ENCODE assay signal across 9 cellular contexts in the genomic region with DNA sequence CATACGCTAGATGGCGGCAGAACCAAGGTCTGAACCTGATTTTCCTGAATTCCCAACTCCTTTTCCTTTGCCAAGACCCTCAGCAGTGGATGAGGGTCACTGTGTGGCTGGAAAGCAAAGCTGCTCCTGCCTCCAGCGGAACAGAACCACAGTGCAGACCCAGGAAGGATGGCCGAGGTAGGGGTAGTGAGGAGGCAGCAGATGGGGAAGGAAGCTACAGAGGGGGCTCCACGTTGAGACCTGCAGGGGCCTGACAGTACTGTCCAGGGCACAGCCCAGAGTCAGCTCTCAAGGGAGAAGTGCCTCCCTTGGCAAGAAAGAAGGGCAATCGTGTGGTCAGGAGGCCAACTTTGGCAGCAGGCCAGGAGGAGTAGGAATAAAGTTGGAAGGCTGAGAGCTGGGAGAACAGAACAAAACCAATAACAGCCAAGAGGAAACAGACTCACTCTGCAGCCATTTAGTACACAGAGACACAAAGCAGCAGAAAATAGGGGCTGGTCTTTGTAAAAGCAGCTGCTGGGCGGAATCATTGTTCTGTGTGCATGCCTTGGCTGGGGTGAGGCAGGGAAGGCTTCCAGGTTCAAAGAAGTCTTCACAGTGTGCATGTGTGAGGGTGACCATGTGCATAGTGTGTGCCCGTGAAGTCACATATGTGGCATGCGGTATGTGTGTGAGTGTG. TPM values are rescaled to one million over a fixed set of nuclear protein-coding genes. Genes with fewer than 3 reads are reported as not detected.
DNase-seq lines count a peak whose midpoint lies in the region; ATAC-seq and TF ChIP-seq lines count a peak whose summit lies in the region.
"Had no signal": no experiment of that assay in that cellular context is flagged by ENCODE, and none has a peak within 500 bp of the region (broad histone marks: within the 10 kb centered on the region; RNA-seq: fewer than 3 reads in every experiment).

No MANE protein-coding gene starts in this region.

- H3K9me3 Mint-ChIP-seq in GM23338 = no peaks in the 10 kb centered on the region

- peak overlapping the region; percentile 68; the same call in 1 of the 2 replicates for H3K27ac Mint-ChIP-seq in GM23338

- H3K27ac ChIP-seq in GM23338 (ENCODE audit: low read depth) (no peak overlapping the region), neural cell (ENCODE audit: low read length) (no peak overlapping the region)
- H3K27ac ChIP-seq: KMS-11 had no signal

- in situ Hi-C loops in SK-MEL-5 (cut with HindIII; ENCODE audit: low pct_unique_long_range_greater_than_20kb, low sequenced_read_pairs) = no loop called here

- no peak overlapping the region for H3K9ac ChIP-seq in neural cell (ENCODE audit: low read length)
- H3K9ac ChIP-seq: KMS-11 had no signal

- H3K4me3 ChIP-seq in GM23338 (no peak overlapping the region), fibroblast of the aortic adventitia (ENCODE audit: low read depth, low read length) (peak overlapping the region; percentile 14), neural cell (ENCODE audit: low read length) (no peak overlapping the region)

- peaks cover 5% of the 10 kb centered on the region for H3K27me3 Mint-ChIP-seq in GM23338 (ENCODE audit: insufficient read depth, low read depth, poor library complexity)

- H3K9me3 ChIP-seq in neural cell (ENCODE audit: low read length) = no peaks in the 10 kb centered on the region

- DNase-seq in GM23338 (ENCODE audit: low spot score) (peak; percentile 88), SK-MEL-5 (ENCODE audit: low read depth, low spot score) (peak; percentile 72), fibroblast of the aortic adventitia (ENCODE audit: low read depth) (peak; percentile 88)

- no peaks in the 10 kb centered on the region for H3K27me3 ChIP-seq in GM23338 (ENCODE audit: insufficient read depth)
- H3K27me3 ChIP-seq in neural cell (ENCODE audit: insufficient read depth, low read depth, low read length) = no peaks in the 10 kb centered on the region

- H4K20me1 ChIP-seq in GM23338 (replicated peaks; ENCODE audit: insufficient read depth) (no peaks in the 10 kb centered on the region), neural cell (ENCODE audit: insufficient read depth) (no peaks in the 10 kb centered on the region)

- H3F3A ChIP-seq in GM23338 (replicated peaks; ENCODE audit: low read depth) (no peaks in the 10 kb centered on the region), neural cell (ENCODE audit: insufficient read depth, low read length, poor library complexity, severe bottlenecking) (no peaks in the 10 kb centered on the region)

- H3K4me1 ChIP-seq in GM23338 (ENCODE audit: insufficient read depth) = no peaks in the 10 kb centered on the region

- TF ChIP-seq CTCF in GM23338 (conservative IDR thresholded peaks at IDR 0.05; ENCODE audit: low read depth in 2 of 2) (peak; percentile 81 to 95), fibroblast of the aortic adventitia (IDR thresholded peaks at IDR 0.05; ENCODE audit: insufficient read depth, low read length) (peak; percentile 64), neural cell (IDR thresholded peaks at IDR 0.05; ENCODE audit: poor library complexity, severe bottlenecking) (peak; percentile 76)

- H3K9me2 ChIP-seq in GM23338 (ENCODE audit: insufficient read depth) (no peaks in the 10 kb centered on the region), neural cell (ENCODE audit: insufficient read depth, low read length) (no peaks in the 10 kb centered on the region)

- H3K4me1 Mint-ChIP-seq in GM23338 = peaks cover 20% of the 10 kb centered on the region

- TF ChIP-seq RAD21 in neural cell (conservative IDR thresholded peaks at IDR 0.05) = peak; percentile 77

- peak; percentile 98 for ATAC-seq in GM23338
- ATAC-seq in HG02884 (IDR thresholded peaks at IDR 0.05; ENCODE audit: unreplicated experiment) = no peak
- ATAC-seq in HG03457 (IDR thresholded peaks at IDR 0.05; ENCODE audit: unreplicated experiment) = no peak
- no peak for ATAC-seq in GM21423 (IDR thresholded peaks at IDR 0.05; ENCODE audit: unreplicated experiment)
- ATAC-seq in GM21526 (IDR thresholded peaks at IDR 0.05; ENCODE audit: low FRiP score, unreplicated experiment) = no peak

- H2AFZ ChIP-seq in GM23338 (peak overlapping the region; percentile 87; the same call in 1 of the 2 replicates), neural cell (ENCODE audit: low read depth, low read length) (no peak overlapping the region)

- H3K79me2 ChIP-seq in GM23338 (replicated peaks; ENCODE audit: insufficient read depth) (no peaks in the 10 kb centered on the region), neural cell (replicated peaks; ENCODE audit: insufficient read depth, low read length) (no peaks in the 10 kb centered on the region)

- H3K4me2 ChIP-seq in GM23338 = no peak overlapping the region
- H3K4me2 ChIP-seq in neural cell (ENCODE audit: low read length) = no peak overlapping the region
- H3K4me2 ChIP-seq: KMS-11 had no signal

- no peak overlapping the region for H3K4me3 Mint-ChIP-seq in GM23338

- TF ChIP-seq EP300 in neural cell (conservative IDR thresholded peaks at IDR 0.05; ENCODE audit: poor library complexity, severe bottlenecking) = no peak

- H3K36me3 Mint-ChIP-seq in GM23338 (ENCODE audit: low read depth) = no peaks in the 10 kb centered on the region

- H3K36me3 ChIP-seq in GM23338 (ENCODE audit: insufficient read depth) (no peaks in the 10 kb centered on the region), neural cell (ENCODE audit: insufficient read depth, low read length) (no peaks in the 10 kb centered on the region)

TF ChIP-seq in GM23338, 12 proteins besides CTCF, POLR2A, EP300 and RAD21 (continues in another document):
- no peak for TF ChIP-seq JUNB (IDR thresholded peaks at IDR 0.05; ENCODE audit: unreplicated experiment)
- no peak for TF ChIP-seq STAT1 (IDR thresholded peaks at IDR 0.05; ENCODE audit: unreplicated experiment)

TF ChIP-seq in neural cell, 6 proteins besides CTCF, POLR2A, EP300 and RAD21:
- TF ChIP-seq, protein P1, sequence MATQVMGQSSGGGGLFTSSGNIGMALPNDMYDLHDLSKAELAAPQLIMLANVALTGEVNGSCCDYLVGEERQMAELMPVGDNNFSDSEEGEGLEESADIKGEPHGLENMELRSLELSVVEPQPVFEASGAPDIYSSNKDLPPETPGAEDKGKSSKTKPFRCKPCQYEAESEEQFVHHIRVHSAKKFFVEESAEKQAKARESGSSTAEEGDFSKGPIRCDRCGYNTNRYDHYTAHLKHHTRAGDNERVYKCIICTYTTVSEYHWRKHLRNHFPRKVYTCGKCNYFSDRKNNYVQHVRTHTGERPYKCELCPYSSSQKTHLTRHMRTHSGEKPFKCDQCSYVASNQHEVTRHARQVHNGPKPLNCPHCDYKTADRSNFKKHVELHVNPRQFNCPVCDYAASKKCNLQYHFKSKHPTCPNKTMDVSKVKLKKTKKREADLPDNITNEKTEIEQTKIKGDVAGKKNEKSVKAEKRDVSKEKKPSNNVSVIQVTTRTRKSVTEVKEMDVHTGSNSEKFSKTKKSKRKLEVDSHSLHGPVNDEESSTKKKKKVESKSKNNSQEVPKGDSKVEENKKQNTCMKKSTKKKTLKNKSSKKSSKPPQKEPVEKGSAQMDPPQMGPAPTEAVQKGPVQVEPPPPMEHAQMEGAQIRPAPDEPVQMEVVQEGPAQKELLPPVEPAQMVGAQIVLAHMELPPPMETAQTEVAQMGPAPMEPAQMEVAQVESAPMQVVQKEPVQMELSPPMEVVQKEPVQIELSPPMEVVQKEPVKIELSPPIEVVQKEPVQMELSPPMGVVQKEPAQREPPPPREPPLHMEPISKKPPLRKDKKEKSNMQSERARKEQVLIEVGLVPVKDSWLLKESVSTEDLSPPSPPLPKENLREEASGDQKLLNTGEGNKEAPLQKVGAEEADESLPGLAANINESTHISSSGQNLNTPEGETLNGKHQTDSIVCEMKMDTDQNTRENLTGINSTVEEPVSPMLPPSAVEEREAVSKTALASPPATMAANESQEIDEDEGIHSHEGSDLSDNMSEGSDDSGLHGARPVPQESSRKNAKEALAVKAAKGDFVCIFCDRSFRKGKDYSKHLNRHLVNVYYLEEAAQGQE (IDR thresholded peaks at IDR 0.05; ENCODE audit: borderline replicate concordance) = peak; percentile 44
- TF ChIP-seq SMC3 (conservative IDR thresholded peaks at IDR 0.05; ENCODE audit: poor library complexity) = peak; percentile 70
- TF ChIP-seq TAF1 (IDR thresholded peaks at IDR 0.05; ENCODE audit: low read depth) = no peak

RNA-seq across cellular contexts. Expression of a gene that starts 3.1 kb away (rescaled TPM):
- total RNA-seq in GM23338 (2014; rRNA removed; shearing (Covaris generic)) = 0.39 TPM in 1 of 2 replicates, not detected in the other
- polyA plus RNA-seq in GM23338 (2016; fragmentation: Nextera tagmentation; extraction: Ambion mirVana) = not detected in 2 replicates
- total RNA-seq in SK-MEL-5 (2014; rRNA removed; shearing (Covaris generic)) = not detected in 2 replicates
- polyA plus RNA-seq in SK-MEL-5 (2015; cell fraction: cytosol; rRNA removed) = 0.11 TPM in 1 of 2 replicates, not detected in the other
- 0.36 and 2.4 TPM in 2 replicates for polyA plus RNA-seq in SK-MEL-5 (2015; cell fraction: nucleus; rRNA removed)
- 0.09 TPM in 1 of 2 replicates, not detected in the other for total RNA-seq in fibroblast of the aortic adventitia (ENCODE audit: low replicate concordance)
- 0.16 and 0.31 TPM in 2 replicates for polyA plus RNA-seq in neural cell
- polyA minus RNA-seq in neural cell = not detected in 2 replicates

RNA-seq across cellular contexts. Expression of a gene that starts 40.5 kb away (rescaled TPM):
- total RNA-seq in GM23338 (2014; rRNA removed; shearing (Covaris generic)) = 10.3 and 13.1 TPM in 2 replicates
- polyA plus RNA-seq in GM23338 (2016; fragmentation: Nextera tagmentation; extraction: Ambion mirVana) (6.4 and 7.5 TPM in 2 replicates), neural cell (44.9 and 47.2 TPM in 2 replicates)
- total RNA-seq in SK-MEL-5 (2014; rRNA removed; shearing (Covaris generic)) = 46.1 and 47.8 TPM in 2 replicates
- polyA plus RNA-seq in SK-MEL-5 (2015; cell fraction: cytosol; rRNA removed) = 28.9 and 34.9 TPM in 2 replicates
- 15.4 TPM in 2 replicates for polyA plus RNA-seq in SK-MEL-5 (2015; cell fraction: nucleus; rRNA removed)
- total RNA-seq in fibroblast of the aortic adventitia (ENCODE audit: low replicate concordance) = 23.1 and 50.9 TPM in 2 replicates
- polyA minus RNA-seq in neural cell = 50.6 and 53.5 TPM in 2 replicates
